9 cellular contexts compared by ENCODE assay signal in genomic region chr2:37713258-37713700, GRCh38. TPM values are rescaled to one million over a fixed set of nuclear protein-coding genes. Genes with fewer than 3 reads are reported as not detected.
A peak's percentile ranks its signal among the peaks of the same experiment; 100 is the strongest.
DNase-seq lines count a peak whose midpoint lies in the region; ATAC-seq, FAIRE-seq and TF ChIP-seq lines count a peak whose summit lies in the region.
"Had no signal": no experiment of that assay in that cellular context is flagged by ENCODE, and none has a peak within 500 bp of the region (broad histone marks: within the 10 kb centered on the region; RNA-seq: fewer than 3 reads in every experiment).

No MANE protein-coding gene starts in this region.

- no peaks in the 10 kb centered on the region for H3K4me1 ChIP-seq in tibial nerve
- H3K4me1 ChIP-seq in colonic mucosa: no peaks in the 10 kb centered on the region

- H3K27ac ChIP-seq in tibial nerve (no peak overlapping the region), colonic mucosa (no peak overlapping the region)

- TF ChIP-seq POLR2A in tibial nerve (IDR thresholded peaks at IDR 0.05): no peak

- H3K4me3 ChIP-seq in choroid plexus epithelial cell (ENCODE audit: low read depth, low read length) (no peak overlapping the region), tibial nerve (no peak overlapping the region), colonic mucosa (no peak overlapping the region)

- H3K27me3 Mint-ChIP-seq in stimulated activated naive CD8-positive, alpha-beta T cell treated with anti-CD3 and anti-CD28 coated beads, Interleukin-15, amount 100 ng/mL, for 72 hours: no peaks in the 10 kb centered on the region

- H3K9me3 ChIP-seq in tibial nerve: peaks cover 0 to 6% (median 1%) of the 10 kb centered on the region in 4 donors
- no peaks in the 10 kb centered on the region for H3K9me3 ChIP-seq in colonic mucosa

- DNase-seq in activated naive CD4-positive, alpha-beta T cell treated with Interleukin-2 at 50 U/mL for 16 hours: peak; percentile 15
- DNase-seq in activated naive CD4-positive, alpha-beta T cell (lab: John Stamatoyannopoulos, UW): no peak
- peak; percentile 86 for DNase-seq in RCC 7860 (ENCODE audit: low spot score)
- DNase-seq in choroid plexus epithelial cell (ENCODE audit: low read depth): peak; percentile 96
- DNase-seq in stimulated activated naive CD8-positive, alpha-beta T cell treated with anti-CD3 and anti-CD28 coated beads, Interleukin-15, amount 100 ng/mL, for 72 hours: peak; percentile 13 to 33
- DNase-seq in tibial nerve (ENCODE audit: low spot score in 2 of 2): no peak
- no peak for DNase-seq in colonic mucosa
- DNase-seq: naive B cell had no signal

- WGBS in tibial nerve, 2 donors: 50 to 61% methylated on average over 3 of the region's 3 CpGs

- H3K36me3 ChIP-seq in tibial nerve (no peaks in the 10 kb centered on the region), colonic mucosa (no peaks in the 10 kb centered on the region)

- H3K9ac ChIP-seq in colonic mucosa (ENCODE audit: low read depth in 2 of 2, low read length in 2 of 2): no peak overlapping the region

- peaks cover 8 to 15% of the 10 kb centered on the region in 2 donors for H3K9me3 Mint-ChIP-seq in stimulated activated naive CD8-positive, alpha-beta T cell treated with anti-CD3 and anti-CD28 coated beads, Interleukin-15, amount 100 ng/mL, for 72 hours

- intact Hi-C loops in colonic mucosa (cut with DNase I): no loop called here

- peak; percentile 96 for FAIRE-seq in RCC 7860 (lab: Jason Lieb, UNC)

- peak; percentile 25 for TF ChIP-seq CTCF in choroid plexus epithelial cell (conservative IDR thresholded peaks at IDR 0.05; ENCODE audit: low read depth, low read length)
- no peak for TF ChIP-seq CTCF in tibial nerve (IDR thresholded peaks at IDR 0.05)
- TF ChIP-seq CTCF in colonic mucosa (IDR thresholded peaks at IDR 0.05): no peak

- peak overlapping the region in 1 of 2 donors; percentile 49 for H3K27ac Mint-ChIP-seq in stimulated activated naive CD8-positive, alpha-beta T cell treated with anti-CD3 and anti-CD28 coated beads, Interleukin-15, amount 100 ng/mL, for 72 hours

- H3K27me3 ChIP-seq in tibial nerve: no peaks in the 10 kb centered on the region
- no peaks in the 10 kb centered on the region for H3K27me3 ChIP-seq in colonic mucosa

- no peak for TF ChIP-seq EP300 in tibial nerve (IDR thresholded peaks at IDR 0.05)

- ATAC-seq in stimulated activated naive CD8-positive, alpha-beta T cell treated with anti-CD3 and anti-CD28 coated beads, Interleukin-15, amount 100 ng/mL, for 72 hours: peak; percentile 82
- no peak for ATAC-seq in HG03442 (IDR thresholded peaks at IDR 0.05; ENCODE audit: unreplicated experiment)

- peaks cover 26% of the 10 kb centered on the region for H3K4me1 Mint-ChIP-seq in stimulated activated naive CD8-positive, alpha-beta T cell treated with anti-CD3 and anti-CD28 coated beads, Interleukin-15, amount 100 ng/mL, for 72 hours

- H3K4me3 Mint-ChIP-seq in stimulated activated naive CD8-positive, alpha-beta T cell treated with anti-CD3 and anti-CD28 coated beads, Interleukin-15, amount 100 ng/mL, for 72 hours: no peak overlapping the region

RNA-seq across cellular contexts. Expression of gene CDC42EP3, which starts 41.8 kb away (rescaled TPM):
- total RNA-seq in tibial nerve (10 to 100 TPM; 31.8 to 58.6 (median 40.2) TPM), colonic mucosa (10 to 100 TPM in 1 of 2 donors, 1 to 10 TPM in 1; 7.2 to 37.3 TPM)

Comparison
In these comparisons a context has a peak if more than half of its experiments do, and no peak if none do; other contexts are left out.
1. DNase-seq: peak in activated naive CD4-positive, alpha-beta T cell treated with Interleukin-2 at 50 U/mL for 16 hours (single experiment), RCC 7860 (single experiment), choroid plexus epithelial cell (single experiment) and stimulated activated naive CD8-positive, alpha-beta T cell treated with anti-CD3 and anti-CD28 coated beads, Interleukin-15, amount 100 ng/mL, for 72 hours (2 of 2); none in activated naive CD4-positive, alpha-beta T cell (0 of 4), tibial nerve (0 of 2) and colonic mucosa (single experiment).